In the genomic region with DNA sequence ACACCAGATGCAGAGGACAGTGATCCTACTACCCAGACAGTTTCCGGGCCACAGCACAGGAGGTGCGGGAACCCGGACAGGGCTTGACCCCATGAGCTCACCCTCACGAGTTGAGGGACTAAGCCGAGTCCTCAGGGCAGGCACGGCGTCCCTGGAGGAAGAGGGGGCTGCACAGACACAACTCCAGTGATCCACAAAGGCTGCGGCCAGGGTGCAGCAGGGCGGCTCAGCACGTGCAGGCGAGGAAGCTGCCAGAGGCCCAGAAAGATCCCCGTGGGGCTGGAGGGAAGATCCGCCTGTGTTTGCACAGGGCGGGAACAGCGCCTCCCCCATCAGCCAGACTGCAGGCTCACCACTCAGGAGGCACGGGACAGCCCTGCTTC, we compare ENCODE assay signal across 10 cellular contexts. TPM values are rescaled to one million over a fixed set of nuclear protein-coding genes. Genes with fewer than 3 reads are reported as not detected.
DNase-seq lines count a peak whose midpoint lies in the region; ATAC-seq and TF ChIP-seq lines count a peak whose summit lies in the region.
"Had no signal": no experiment of that assay in that cellular context is flagged by ENCODE, and none has a peak within 500 bp of the region (broad histone marks: within the 10 kb centered on the region; RNA-seq: fewer than 3 reads in every experiment).

No MANE protein-coding gene starts in this region.

- no peaks in the 10 kb centered on the region for H3K4me1 ChIP-seq in psoas muscle

- peak overlapping the region; percentile 87 to 88 (median 88) for H3K4me3 Mint-ChIP-seq in T-cell

- 43 to 61% (median 48%) methylated on average over 16 of the region's 16 CpGs for WGBS in psoas muscle, 3 donors

- no peaks in the 10 kb centered on the region for H3K36me3 ChIP-seq in psoas muscle (ENCODE audit: insufficient read depth in 1 of 2, low read depth in 1 of 2)
- H3K36me3 ChIP-seq: SJSA1 had no signal

- POLR2A ChIA-PET in T-cell (lab: Charles Lee): no interaction called here

- peaks cover 0 to 4% (median 2%) of the 10 kb centered on the region in 3 donors for H3K27me3 ChIP-seq in psoas muscle (ENCODE audit: insufficient read depth in 3 of 3, low read length in 2 of 3)

- peaks cover 47 to 63% of the 10 kb centered on the region in 2 donors for H3K27me3 Mint-ChIP-seq in T-cell

- ATAC-seq in GM19397 (IDR thresholded peaks at IDR 0.05; ENCODE audit: unreplicated experiment): peak; percentile 5
- ATAC-seq in T-cell (replicated peaks in 1 of 4): no peak
- peak; percentile 10 to 41 (median 34) for ATAC-seq in psoas muscle
- ATAC-seq in HG03442 (IDR thresholded peaks at IDR 0.05; ENCODE audit: unreplicated experiment): no peak
- no peak for ATAC-seq in HG03521 (IDR thresholded peaks at IDR 0.05; ENCODE audit: unreplicated experiment)

- DNase-seq in T-cell (no peak), fibroblast of villous mesenchyme (ENCODE audit: low read depth) (peak; percentile 7), psoas muscle (peak; percentile 51 to 78), AML-193 (lab: John Stamatoyannopoulos, UW) (no peak), NCI-H146 (lab: John Stamatoyannopoulos, UW) (no peak)

- no peaks in the 10 kb centered on the region for H3K9me3 Mint-ChIP-seq in T-cell

- peaks cover 18 to 19% (median 19%) of the 10 kb centered on the region in 3 donors for H3K4me1 Mint-ChIP-seq in T-cell

- no peak overlapping the region for H3K4me3 ChIP-seq in fibroblast of villous mesenchyme (ENCODE audit: low read depth, low read length)
- H3K4me3 ChIP-seq in psoas muscle: peak overlapping the region; percentile 63

- CTCF ChIA-PET in T-cell (lab: Charles Lee): interaction anchor here (0.6 to 1.5 kb wide), 3 partner anchors 9 to 1175 kb away, joined by 3 to 5 read pairs (median 4); no protein-coding TSS in a partner anchor

- H3K36me3 Mint-ChIP-seq in T-cell: no peaks in the 10 kb centered on the region

- intact Hi-C loops in psoas muscle (cut with DNase I): loop anchor here in 1 of 2 donors (2.0 kb wide), 1 partner anchor 480 kb away; the partner anchor contains the start of gene CXCL12

- H3K9me3 ChIP-seq in psoas muscle: no peaks in the 10 kb centered on the region
- H3K9me3 ChIP-seq: SJSA1 had no signal

- no peak overlapping the region for H3K27ac ChIP-seq in psoas muscle
- H3K27ac ChIP-seq: SJSA1 had no signal

- no peak for TF ChIP-seq CTCF in fibroblast of villous mesenchyme (IDR thresholded peaks at IDR 0.05; ENCODE audit: insufficient read depth, low read depth, low read length)
- no peak for TF ChIP-seq CTCF in psoas muscle (IDR thresholded peaks at IDR 0.05)

- H3K27ac Mint-ChIP-seq in T-cell: no peak overlapping the region

RNA-seq across cellular contexts. Expression of gene TMEM72, which starts 45.9 kb away (rescaled TPM):
- under 1 TPM in 1 of 5 donors, not detected in 4; 0.13 TPM for total RNA-seq in T-cell
- not detected in 2 replicates for total RNA-seq in fibroblast of villous mesenchyme
- total RNA-seq in psoas muscle: not detected
- polyA plus RNA-seq in psoas muscle: not detected
- total RNA-seq: mesenteric fat pad, SJSA1 had no signal

Comparison
In these comparisons a context has a peak if more than half of its experiments do, and no peak if none do; other contexts are left out.
1. ATAC-seq: peak in GM19397 (single experiment) and psoas muscle (4 of 4); none in T-cell (0 of 4), HG03442 (single experiment) and HG03521 (single experiment).
2. DNase-seq: peak in fibroblast of villous mesenchyme (single experiment) and psoas muscle (2 of 2); none in T-cell (0 of 34), AML-193 (0 of 2) and NCI-H146 (single experiment).